Comparison of ENCODE assay signal across 18 cellular contexts in genomic region chr6:109081026-109081425, GRCh38. TPM values are rescaled to one million over a fixed set of nuclear protein-coding genes. Genes with fewer than 3 reads are reported as not detected.
DNase-seq lines count a peak whose midpoint lies in the region; ATAC-seq and TF ChIP-seq lines count a peak whose summit lies in the region.
"Had no signal": no experiment of that assay in that cellular context is flagged by ENCODE, and none has a peak within 500 bp of the region (broad histone marks: within the 10 kb centered on the region; RNA-seq: fewer than 3 reads in every experiment).

No MANE protein-coding gene starts in this region.

- H3K36me3 Mint-ChIP-seq in chondrocyte (ENCODE audit: low read depth), result no peaks in the 10 kb centered on the region

- peaks cover 55% of the 10 kb centered on the region for H3K4me1 ChIP-seq in Loucy (ENCODE audit: insufficient read depth, low read length, poor library complexity, severe bottlenecking)
- H3K4me1 ChIP-seq: SJCRH30 had no signal

- H3F3A ChIP-seq in Loucy (ENCODE audit: low read depth), result no peaks in the 10 kb centered on the region

- intact Hi-C loops in sciatic nerve (cut with DNase I), result no loop called here

- no peaks in the 10 kb centered on the region for H3K27me3 ChIP-seq in Loucy (ENCODE audit: insufficient read depth, low read length, poor library complexity, severe bottlenecking)
- H3K27me3 ChIP-seq: SJCRH30 had no signal

- TF ChIP-seq CTCF in Loucy (conservative IDR thresholded peaks at IDR 0.05; ENCODE audit: low read length) (no peak), chondrocyte (IDR thresholded peaks at IDR 0.05) (no peak)

- H3K27me3 Mint-ChIP-seq in chondrocyte (ENCODE audit: low read depth), result no peaks in the 10 kb centered on the region

- peaks cover 16% of the 10 kb centered on the region; the same call in 1 of the 2 replicates for H3K79me2 ChIP-seq in Loucy (ENCODE audit: insufficient read depth, low read length)

- ATAC-seq in sciatic nerve, result peak; percentile 67

- H3K36me3 ChIP-seq in Loucy (ENCODE audit: insufficient read depth, low read length), result no peaks in the 10 kb centered on the region

- peaks cover 30% of the 10 kb centered on the region for H3K4me1 Mint-ChIP-seq in chondrocyte (ENCODE audit: low read depth)

- peak overlapping the region; percentile 9 for H3K4me2 ChIP-seq in Loucy (ENCODE audit: low read depth, low read length, poor library complexity, severe bottlenecking)

- peak overlapping the region; percentile 69 for H3K27ac Mint-ChIP-seq in chondrocyte (ENCODE audit: unreplicated experiment)
- H3K27ac Mint-ChIP-seq: HFFc6 had no signal

- no peaks in the 10 kb centered on the region for H3K9me2 ChIP-seq in Loucy (replicated peaks; ENCODE audit: low read depth, low read length)

- no peak overlapping the region for H3K4me3 Mint-ChIP-seq in chondrocyte (ENCODE audit: unreplicated experiment)
- H3K4me3 Mint-ChIP-seq: HFFc6 had no signal

- H3K4me3 ChIP-seq in Loucy (ENCODE audit: low read length, poor library complexity, severe bottlenecking), result no peak overlapping the region
- H3K4me3 ChIP-seq: SJCRH30 had no signal

- H4K20me1 ChIP-seq in Loucy (ENCODE audit: insufficient read depth, low read length, poor library complexity, severe bottlenecking), result no peaks in the 10 kb centered on the region

- H3K9me3 Mint-ChIP-seq in chondrocyte (ENCODE audit: low read depth), result no peaks in the 10 kb centered on the region
- H3K9me3 Mint-ChIP-seq: HFFc6 had no signal

- no peaks in the 10 kb centered on the region for H3K9me3 ChIP-seq in Loucy (ENCODE audit: insufficient read depth, low read depth, low read length)
- H3K9me3 ChIP-seq: SJCRH30 had no signal

- no peak overlapping the region for H2AFZ ChIP-seq in Loucy (ENCODE audit: low read length)

- peak; percentile 12 for DNase-seq in NCI-H226
- no peak for DNase-seq in chondrocyte (ENCODE audit: low spot score)
- no peak for DNase-seq in sciatic nerve (ENCODE audit: low spot score)
- no peak for DNase-seq in HuH-7 (ENCODE audit: low spot score)
- no peak for DNase-seq in T1000 (lab: John Stamatoyannopoulos, UW)
- DNase-seq in hippocampal formation (lab: John Stamatoyannopoulos, UW), result no peak
- DNase-seq: ACHN; GF-D8; HFFc6; KBM-7; NCI-H1092 treated with DMSO at 0.1 percent for 48 hours; NCI-H1694 treated with DMSO at 0.1 percent for 48 hours; NCI-H2107; NCI-H345; NK-92 treated with Interleukin-12 subunit alpha and Interleukin-12 subunit beta, amount 100 ng/mL, for 24 hours; RPMI8226; SJCRH30 had no signal

- no peak overlapping the region for H3K9ac ChIP-seq in Loucy (ENCODE audit: low read depth, low read length, poor library complexity, severe bottlenecking)

RNA-seq across cellular contexts. Expression of gene SESN1, which starts 13.6 kb away (rescaled TPM):
- total RNA-seq in chondrocyte (9.2 to 12.2 TPM (median 9.5 TPM) in 3 replicates), sciatic nerve (38.1 TPM)

RNA-seq across cellular contexts. Expression of gene CEP57L1, which starts 14.3 kb away (rescaled TPM):
- total RNA-seq in chondrocyte, result 14.0 to 18.3 TPM (median 16.6 TPM) in 3 replicates
- 20.8 TPM for total RNA-seq in sciatic nerve
